4 cellular contexts compared by ENCODE assay signal in the genomic region with DNA sequence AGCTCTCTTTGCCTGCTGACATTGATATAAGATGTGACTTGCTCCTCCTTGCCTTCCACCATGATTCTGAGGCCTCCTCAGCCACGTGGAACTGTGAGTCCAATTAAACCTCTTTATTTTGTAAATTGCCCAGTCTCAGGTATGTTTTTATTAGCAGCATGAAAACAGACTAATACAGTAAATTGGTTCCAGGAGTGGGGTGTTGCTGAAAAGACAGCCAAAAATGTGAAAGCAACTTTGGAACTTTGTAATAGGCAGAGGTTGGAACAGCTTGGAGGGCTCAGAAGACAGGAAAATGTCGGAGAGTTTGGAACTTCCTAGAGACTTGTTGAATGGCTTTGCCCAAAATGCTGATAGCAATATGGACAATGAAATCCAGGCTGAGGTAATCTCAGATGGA. TPM values are rescaled to one million over a fixed set of nuclear protein-coding genes. Genes with fewer than 3 reads are reported as not detected.
DNase-seq lines count a peak whose midpoint lies in the region; ATAC-seq, FAIRE-seq and TF ChIP-seq lines count a peak whose summit lies in the region.
"Not testable (repeated sequence)": the region's sequence is repeated elsewhere in the genome, so short reads cannot be mapped to it uniquely, and the experiment has no call there.

No MANE protein-coding gene starts in this region.

- not testable (repeated sequence) for H3K4me1 Mint-ChIP-seq in Caco-2 (ENCODE audit: low read depth, unreplicated experiment)

- POLR2A ChIA-PET in Caco-2 (lab: Charles Lee); HEK293 (lab: Yijun Ruan, JAX); K562 (lab: Yijun Ruan, JAX); endothelial cell of umbilical vein (lab: Charles Lee): not testable (repeated sequence)

- H3K9ac ChIP-seq in K562 (ENCODE audit: insufficient read depth in 1 of 2, low read depth in 2 of 2, low read length in 2 of 2); endothelial cell of umbilical vein (replicated peaks; ENCODE audit: extremely low read depth, insufficient read depth, low read length): not testable (repeated sequence)

- peaks cover 28% of the 10 kb centered on the region for H3K9me3 ChIP-seq in Caco-2
- H3K9me3 ChIP-seq in HEK293 (ENCODE audit: control insufficient read depth, insufficient read depth, low read depth, low read length); K562 (replicated peaks; ENCODE audit: control insufficient read depth, insufficient read depth, low read depth, low read length); endothelial cell of umbilical vein (replicated peaks; ENCODE audit: control insufficient read depth, insufficient read depth, low read length): not testable (repeated sequence)

- H3K4me3 Mint-ChIP-seq in Caco-2 (ENCODE audit: unreplicated experiment): peak overlapping the region; percentile 40

- CTCF ChIA-PET in Caco-2 (lab: Charles Lee); HEK293 (lab: Yijun Ruan, JAX); K562 (lab: Yijun Ruan, JAX; ENCODE audit: low intra/inter-chr PET ratio); endothelial cell of umbilical vein (lab: Charles Lee): not testable (repeated sequence)

- peaks cover 19% of the 10 kb centered on the region for H3K4me1 ChIP-seq in Caco-2
- H3K4me1 ChIP-seq in HEK293 (ENCODE audit: control insufficient read depth, insufficient read depth, low read length); K562 (replicated peaks in 1 of 2; ENCODE audit: control insufficient read depth in 2 of 2, insufficient read depth in 2 of 2, low read length in 2 of 2); endothelial cell of umbilical vein (ENCODE audit: control insufficient read depth, extremely low read depth, insufficient read depth, low read length): not testable (repeated sequence)

- TF ChIP-seq EP300 in K562 (IDR thresholded peaks at IDR 0.05; ENCODE audit: low read length): not testable (repeated sequence)

- H3K9me1 ChIP-seq in K562 (ENCODE audit: control insufficient read depth, insufficient read depth, low read length); endothelial cell of umbilical vein (replicated peaks; ENCODE audit: control insufficient read depth, extremely low read depth, insufficient read depth, low read length): not testable (repeated sequence)

- not testable (repeated sequence) for ATAC-seq in K562

- not testable (repeated sequence) for DNase-seq in Caco-2; K562 (ENCODE audit: extremely low read depth in 1 of 4, low spot score in 3 of 4); endothelial cell of umbilical vein (ENCODE audit: low read depth, low spot score)

- WGBS in K562 (ENCODE audit: insufficient coverage, low coverage, missing lambda C conversion rate): 0% methylated on average over 2 of the region's 2 CpGs

- H3K4me2 ChIP-seq in K562 (ENCODE audit: insufficient read depth, low read length); endothelial cell of umbilical vein (ENCODE audit: insufficient read depth, low read length): not testable (repeated sequence)

- H3K4me3 ChIP-seq in Caco-2 (ENCODE audit: low read depth, low read length); HEK293 (ENCODE audit: low read depth, low read length); K562; endothelial cell of umbilical vein (replicated peaks in 1 of 3; ENCODE audit: insufficient read depth in 1 of 3, low read depth in 1 of 3, low read length in 3 of 3): not testable (repeated sequence)

- not testable (repeated sequence) for H3K27ac Mint-ChIP-seq in Caco-2 (ENCODE audit: unreplicated experiment)

- FAIRE-seq in K562 (lab: Jason Lieb, UNC): not testable (repeated sequence)
- peak; percentile 42 for FAIRE-seq in endothelial cell of umbilical vein (lab: Jason Lieb, UNC)

- H3K36me3 ChIP-seq in Caco-2 (ENCODE audit: control insufficient read depth, insufficient read depth, low read length); HEK293 (ENCODE audit: control insufficient read depth in 2 of 2, insufficient read depth in 1 of 2, low read length in 2 of 2); K562 (ENCODE audit: control insufficient read depth, insufficient read depth, low read length); endothelial cell of umbilical vein (ENCODE audit: control insufficient read depth in 2 of 2, extremely low read depth in 1 of 2, insufficient read depth in 2 of 2, low read length in 2 of 2): not testable (repeated sequence)

- in situ Hi-C loops in K562 (cut with MboI): not testable (repeated sequence)

- TF ChIP-seq CTCF in Caco-2 (IDR thresholded peaks at IDR 0.05; ENCODE audit: insufficient read depth in 1 of 2, low read depth in 1 of 2, low read length in 1 of 2, severe bottlenecking in 1 of 2, unreplicated experiment in 1 of 2); HEK293 (tag by site-specific recombination; IDR thresholded peaks at IDR 0.05); K562 (IDR thresholded peaks at IDR 0.05 in 2 of 3, conservative IDR thresholded peaks at IDR 0.05 in 1 of 3; ENCODE audit: insufficient read depth in 2 of 3, low read depth in 1 of 3, low read length in 3 of 3); endothelial cell of umbilical vein (IDR thresholded peaks at IDR 0.05; ENCODE audit: extremely low read depth in 1 of 2, insufficient read depth in 1 of 2, low read depth in 1 of 2, low read length in 2 of 2): not testable (repeated sequence)

- not testable (repeated sequence) for H3K27me3 ChIP-seq in Caco-2 (replicated peaks; ENCODE audit: control insufficient read depth, insufficient read depth, low read length); K562 (ENCODE audit: control insufficient read depth in 2 of 2, insufficient read depth in 2 of 2, low read length in 2 of 2); endothelial cell of umbilical vein (ENCODE audit: control insufficient read depth in 2 of 2, insufficient read depth in 2 of 2, low read length in 2 of 2)

- not testable (repeated sequence) for H3K27ac ChIP-seq in HEK293 (ENCODE audit: extremely low read depth, low read depth, low read length); K562 (ENCODE audit: extremely low read depth, low read depth, low read length); endothelial cell of umbilical vein (ENCODE audit: insufficient read depth, low read depth, low read length)

- intact Hi-C loops in Caco-2 (cut with micrococcal nuclease; ENCODE audit: unreplicated experiment); K562 (cut with micrococcal nuclease); endothelial cell of umbilical vein (cut with micrococcal nuclease): not testable (repeated sequence)

- H3K9me3 Mint-ChIP-seq in Caco-2 (ENCODE audit: unreplicated experiment): peaks cover 27% of the 10 kb centered on the region

- BruUV-seq in Caco-2 (replicated peaks; lab: Mats Ljungman, UMichigan); K562 (replicated peaks; lab: Mats Ljungman, UMichigan); endothelial cell of umbilical vein (replicated peaks; lab: Mats Ljungman, UMichigan): not testable (repeated sequence)

- not testable (repeated sequence) for H3K27me3 Mint-ChIP-seq in Caco-2 (ENCODE audit: insufficient read depth, unreplicated experiment)

- TF ChIP-seq POLR2A in K562 (conservative IDR thresholded peaks at IDR 0.05); endothelial cell of umbilical vein (IDR thresholded peaks at IDR 0.05; ENCODE audit: low read depth, low read length): not testable (repeated sequence)

- peaks cover 14% of the 10 kb centered on the region for H3K36me3 Mint-ChIP-seq in Caco-2 (ENCODE audit: insufficient read depth, unreplicated experiment)

- H4K20me1 ChIP-seq in K562 (replicated peaks; ENCODE audit: control insufficient read depth, insufficient read depth, low read length); endothelial cell of umbilical vein (replicated peaks; ENCODE audit: control insufficient read depth, extremely low read depth, insufficient read depth, low read length): not testable (repeated sequence)

- H3K79me2 ChIP-seq in K562 (ENCODE audit: control insufficient read depth, insufficient read depth, low read length); endothelial cell of umbilical vein (ENCODE audit: control insufficient read depth, insufficient read depth, low read length): not testable (repeated sequence)

- not testable (repeated sequence) for H2AFZ ChIP-seq in K562 (ENCODE audit: low read depth, low read length); endothelial cell of umbilical vein (ENCODE audit: low read depth, low read length)

- dilution Hi-C loops in endothelial cell of umbilical vein (cut with MboI; ENCODE audit: extremely low pct_ligation_motif_present, low sequenced_read_pairs): not testable (repeated sequence)

- TF ChIP-seq RAD21 in K562 (CRISPR knock-in tag; conservative IDR thresholded peaks at IDR 0.05 in 1 of 2, IDR thresholded peaks at IDR 0.05 in 1 of 2): not testable (repeated sequence)

RNA-seq across cellular contexts. Expression of a gene that starts 7.1 kb away (rescaled TPM):
- total RNA-seq in Caco-2 (2022) (21.5 and 25.3 TPM in 2 replicates), K562 (2014; rRNA removed) (2.9 and 4.0 TPM in 2 replicates), K562 (2014; rRNA removed; fragmentation: Illumina TruSeq; extraction: Trizol) (4.3 and 4.4 TPM in 2 replicates), K562 (2015; rRNA removed; fragmentation: Illumina TruSeq; extraction: Trizol) (3.5 and 4.0 TPM in 2 replicates), K562 (2021) (2.4 and 2.6 TPM in 2 replicates), endothelial cell of umbilical vein (7.4 and 7.7 TPM in 2 replicates)
- 0.44 and 1.4 TPM in 2 replicates for total RNA-seq in K562 (2011; cell fraction: chromatin; rRNA removed; ENCODE audit: low replicate concordance)
- total RNA-seq in K562 (2011; cell fraction: nucleolus; rRNA removed): 0.13 and 0.17 TPM in 2 replicates
- 0.29 and 0.53 TPM in 2 replicates for total RNA-seq in K562 (2011; cell fraction: nucleoplasm; rRNA removed)
- polyA plus RNA-seq in K562 (2011; rRNA removed) (0.15 and 0.98 TPM in 2 replicates), K562 (2014; fragmentation: Illumina TruSeq; extraction: Trizol) (3.6 and 4.4 TPM in 2 replicates), K562 (2014; fragmentation: Nextera tagmentation; extraction: Ambion mirVana) (1 to 10 TPM; 1.9 to 2.1 TPM), K562 (2014; rRNA removed) (5.0 and 5.9 TPM in 2 replicates), endothelial cell of umbilical vein (2.4 and 4.0 TPM in 2 replicates)
- polyA plus RNA-seq in K562 (2011; cell fraction: cytosol; rRNA removed): 0.54 TPM in 1 of 2 replicates, not detected in the other
- polyA plus RNA-seq in K562 (2011; cell fraction: nucleus; rRNA removed): 0.23 TPM in 1 of 2 replicates, not detected in the other
- polyA plus RNA-seq in K562 (2012): 3.8 and 5.0 TPM in 2 replicates
- polyA minus RNA-seq in K562 (2011; rRNA and poly(A)+ RNA removed): 0.39 TPM in 1 of 2 replicates, not detected in the other
- polyA minus RNA-seq in K562 (2011; cell fraction: cytosol; rRNA and poly(A)+ RNA removed): not detected in 2 replicates
- 0.40 TPM in 1 of 2 replicates, not detected in the other for polyA minus RNA-seq in K562 (2011; cell fraction: nucleus; rRNA and poly(A)+ RNA removed)
- 7.6 and 8.4 TPM in 2 replicates for polyA plus RNA-seq in endothelial cell of umbilical vein (2011; cell fraction: cytosol; rRNA removed)
- 5.1 and 5.6 TPM in 2 replicates for polyA plus RNA-seq in endothelial cell of umbilical vein (2011; cell fraction: nucleus; rRNA removed)
- polyA plus RNA-seq in endothelial cell of umbilical vein (2012): 8.5 and 8.8 TPM in 2 replicates
- polyA minus RNA-seq in endothelial cell of umbilical vein: 1.8 and 2.9 TPM in 2 replicates
- 6.7 TPM for polyA minus RNA-seq in endothelial cell of umbilical vein (2011; cell fraction: cytosol; rRNA and poly(A)+ RNA removed)
- polyA minus RNA-seq in endothelial cell of umbilical vein (2011; cell fraction: nucleus; rRNA and poly(A)+ RNA removed): 6.3 and 6.4 TPM in 2 replicates
